8 cellular contexts compared by ENCODE assay signal in the genomic region with DNA sequence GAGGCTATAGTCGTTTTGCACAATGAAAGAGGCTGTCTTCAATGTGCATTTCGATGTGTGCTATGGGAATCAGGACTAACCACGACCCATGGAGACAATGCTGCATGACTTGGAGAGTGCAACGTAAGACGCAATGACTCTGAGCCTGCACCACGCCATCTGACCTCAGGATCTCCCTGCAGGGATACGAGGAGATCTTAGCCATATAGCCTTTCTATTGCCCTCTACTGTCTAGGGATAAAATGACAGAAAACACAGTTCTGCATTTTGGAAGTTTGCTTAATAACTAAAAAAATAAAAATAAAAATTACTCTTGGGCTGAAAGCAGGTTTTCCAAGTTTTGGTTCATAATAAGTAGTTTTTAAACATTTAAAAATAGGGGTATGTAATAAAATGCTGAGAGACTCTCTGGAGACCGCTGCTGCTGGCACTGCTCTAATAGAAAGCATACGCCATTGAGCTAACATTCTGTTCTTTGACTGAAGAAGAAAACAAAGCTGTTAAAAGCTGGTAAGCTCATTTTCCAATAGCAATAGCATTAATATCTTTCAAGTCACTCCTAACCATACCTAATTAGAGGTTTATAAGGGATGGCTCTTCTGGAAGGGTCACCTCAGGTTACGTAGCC.
DNase-seq lines count a peak whose midpoint lies in the region; ATAC-seq, FAIRE-seq and TF ChIP-seq lines count a peak whose summit lies in the region.

No MANE protein-coding gene starts in this region.

- H2BK15ac ChIP-seq in neuronal stem cell (ENCODE audit: low read length), result no peak overlapping the region

- TF ChIP-seq CTCF in A549 (IDR thresholded peaks at IDR 0.05), result 0 out of 3 replicates have a peak, but pooled peaks have one; percentile 1
- peak; percentile 65 for TF ChIP-seq CTCF in type B pancreatic cell (conservative IDR thresholded peaks at IDR 0.05)

- H3K27ac Mint-ChIP-seq in type B pancreatic cell (peak overlapping the region; percentile 68), T-helper 17 cell (no peak overlapping the region)

- no peak for TF ChIP-seq POLR2A in A549 (IDR thresholded peaks at IDR 0.05; ENCODE audit: low read length)

- H3K23ac ChIP-seq in neuronal stem cell (ENCODE audit: low read depth, low read length, poor library complexity), result no peak overlapping the region

- no peak overlapping the region for H4K8ac ChIP-seq in neuronal stem cell (ENCODE audit: low read depth, low read length)

- no peak overlapping the region for H2BK120ac ChIP-seq in neuronal stem cell (ENCODE audit: low read depth, low read length)

- no peak overlapping the region for H2AK5ac ChIP-seq in neuronal stem cell (ENCODE audit: low read depth, low read length)

- H3K27me3 Mint-ChIP-seq in type B pancreatic cell, result peaks cover 3% of the 10 kb centered on the region
- no peaks in the 10 kb centered on the region for H3K27me3 Mint-ChIP-seq in T-helper 17 cell

- H3K4me1 ChIP-seq in A549, result peaks cover 57% of the 10 kb centered on the region
- no peaks in the 10 kb centered on the region for H3K4me1 ChIP-seq in neuronal stem cell (ENCODE audit: control insufficient read depth in 2 of 2, insufficient read depth in 1 of 2, low read depth in 1 of 2, low read length in 2 of 2)

- H3K4ac ChIP-seq in neuronal stem cell (ENCODE audit: low read length), result no peak overlapping the region

- no peaks in the 10 kb centered on the region for H3K36me3 ChIP-seq in neuronal stem cell (replicated peaks in 1 of 2; ENCODE audit: control insufficient read depth in 2 of 2, insufficient read depth in 2 of 2, low read length in 2 of 2)

- H3K9me3 Mint-ChIP-seq in type B pancreatic cell, result no peaks in the 10 kb centered on the region

- no peaks in the 10 kb centered on the region for H3K27me3 ChIP-seq in neuronal stem cell (ENCODE audit: control insufficient read depth in 3 of 3, insufficient read depth in 3 of 3, low read depth in 1 of 3, low read length in 3 of 3)

- DNase-seq in A549 (ENCODE audit: low read depth in 1 of 2, low spot score in 1 of 2) (peak in 1 of 2 experiments; percentile 17), HT-29 (ENCODE audit: low spot score) (peak; percentile 7), amniotic epithelial cell (ENCODE audit: low read depth) (peak; percentile 60), iPS-NIHi7 (ENCODE audit: extremely low spot score) (peak; percentile 52), type B pancreatic cell (ENCODE audit: extremely low spot score, unreplicated experiment) (no peak), neuronal stem cell (ENCODE audit: low spot score) (no peak), NCI-H2196 treated with DMSO at 0.1 percent for 48 hours (lab: John Stamatoyannopoulos, UW; ENCODE audit: unreplicated experiment) (no peak), T-helper 17 cell (no peak)

- no peak overlapping the region for H3K4me3 Mint-ChIP-seq in type B pancreatic cell
- H3K4me3 Mint-ChIP-seq in T-helper 17 cell, result no peak overlapping the region

- no peak overlapping the region for H2AFZ ChIP-seq in neuronal stem cell (ENCODE audit: low read length)

- H3K18ac ChIP-seq in neuronal stem cell (ENCODE audit: low read length), result no peak overlapping the region

- H3K4me1 Mint-ChIP-seq in type B pancreatic cell (ENCODE audit: unreplicated experiment) (peaks cover 33% of the 10 kb centered on the region), T-helper 17 cell (no peaks in the 10 kb centered on the region)

- no peak overlapping the region for H2BK5ac ChIP-seq in neuronal stem cell (ENCODE audit: low read length)

- H2BK12ac ChIP-seq in neuronal stem cell (ENCODE audit: low read length), result no peak overlapping the region

- no peak for TF ChIP-seq EP300 in A549 (IDR thresholded peaks at IDR 0.05)

- peak overlapping the region; percentile 92 to 96; a peak in 5 of 6 replicates for H3K27ac ChIP-seq in A549
- H3K27ac ChIP-seq in neuronal stem cell (replicated peaks; ENCODE audit: low read length), result no peak overlapping the region

- H3K36me3 Mint-ChIP-seq in type B pancreatic cell (no peaks in the 10 kb centered on the region), T-helper 17 cell (ENCODE audit: low read depth) (no peaks in the 10 kb centered on the region)

- H3K14ac ChIP-seq in neuronal stem cell (ENCODE audit: low read length), result no peak overlapping the region

- FAIRE-seq in A549 (lab: Jason Lieb, UNC), result no peak

- POLR2A ChIA-PET in A549 (lab: Yijun Ruan, JAX), result interaction anchor here (0.9 kb wide), 1 partner anchor 76 kb away, joined by 3 read pairs; no protein-coding TSS in a partner anchor

- no peak overlapping the region for H4K91ac ChIP-seq in neuronal stem cell (ENCODE audit: low read depth, low read length, poor library complexity)

- H3K9me3 ChIP-seq in A549 (no peaks in the 10 kb centered on the region), neuronal stem cell (replicated peaks in 1 of 2; ENCODE audit: control insufficient read depth in 2 of 2, insufficient read depth in 1 of 2, low read depth in 1 of 2, low read length in 2 of 2) (no peaks in the 10 kb centered on the region), T-helper 17 cell (ENCODE audit: control insufficient read depth, low read length, poor library complexity, severe bottlenecking) (no peaks in the 10 kb centered on the region)

- no peak; a peak in 1 of 5 replicates for TF ChIP-seq RAD21 in A549 (conservative IDR thresholded peaks at IDR 0.05 in 1 of 2, IDR thresholded peaks at IDR 0.05 in 1 of 2)

- no peak overlapping the region for H3K4me3 ChIP-seq in A549
- no peak overlapping the region for H3K4me3 ChIP-seq in neuronal stem cell (ENCODE audit: low read length in 2 of 2)

- H3K79me1 ChIP-seq in neuronal stem cell (ENCODE audit: low read depth, low read length), result no peaks in the 10 kb centered on the region

- no peak overlapping the region for H3K9ac ChIP-seq in neuronal stem cell (ENCODE audit: low read depth, low read length, poor library complexity)

- no peak overlapping the region for H3K4me2 ChIP-seq in A549
- H3K4me2 ChIP-seq in neuronal stem cell (ENCODE audit: insufficient read depth, low read length, poor library complexity, severe bottlenecking), result no peak overlapping the region

- CTCF ChIA-PET in A549 (lab: Yijun Ruan, JAX), result interaction anchor here (0.6 to 2.2 kb wide), 5 partner anchors 11 to 112 kb away, joined by 3 to 9 read pairs (median 4); no protein-coding TSS in a partner anchor

- ATAC-seq in A549, result no peak
- ATAC-seq in T-helper 17 cell, result no peak

- 84% methylated on average over 10 of the region's 10 CpGs for WGBS in A549 (ENCODE audit: missing lambda C conversion rate)
- WGBS in neuronal stem cell (ENCODE audit: extremely low coverage in 2 of 2, insufficient read length in 2 of 2, insufficient replicate concordance in 1 of 2), 2 donors, result no CpG with 5 or more reads among the region's 10 CpGs

TF ChIP-seq in A549, 52 proteins besides CTCF, POLR2A, EP300 and RAD21:
- TF ChIP-seq RCOR1 (IDR thresholded peaks at IDR 0.05; ENCODE audit: low read depth, low read length) (no peak), HDAC2 (IDR thresholded peaks at IDR 0.05) (no peak), FOSB (CRISPR knock-in tag; IDR thresholded peaks at IDR 0.05) (no peak), ESRRA (IDR thresholded peaks at IDR 0.05; ENCODE audit: borderline replicate concordance, low read length) (no peak), ZFP36 (IDR thresholded peaks at IDR 0.05; ENCODE audit: borderline replicate concordance, partially characterized antibody) (no peak), KDM5A (IDR thresholded peaks at IDR 0.05) (no peak), NR3C1 (IDR thresholded peaks at IDR 0.05) (no peak), POLR2AphosphoS2 (conservative IDR thresholded peaks at IDR 0.05; ENCODE audit: low read length) (no peak)
- TF ChIP-seq, protein P1, sequence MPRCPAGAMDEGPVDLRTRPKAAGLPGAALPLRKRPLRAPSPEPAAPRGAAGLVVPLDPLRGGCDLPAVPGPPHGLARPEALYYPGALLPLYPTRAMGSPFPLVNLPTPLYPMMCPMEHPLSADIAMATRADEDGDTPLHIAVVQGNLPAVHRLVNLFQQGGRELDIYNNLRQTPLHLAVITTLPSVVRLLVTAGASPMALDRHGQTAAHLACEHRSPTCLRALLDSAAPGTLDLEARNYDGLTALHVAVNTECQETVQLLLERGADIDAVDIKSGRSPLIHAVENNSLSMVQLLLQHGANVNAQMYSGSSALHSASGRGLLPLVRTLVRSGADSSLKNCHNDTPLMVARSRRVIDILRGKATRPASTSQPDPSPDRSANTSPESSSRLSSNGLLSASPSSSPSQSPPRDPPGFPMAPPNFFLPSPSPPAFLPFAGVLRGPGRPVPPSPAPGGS (IDR thresholded peaks at IDR 0.05), result no peak

Comparison
In these comparisons a context has a peak if more than half of its experiments do, and no peak if none do; other contexts are left out.
1. DNase-seq: peak in HT-29 (single experiment), amniotic epithelial cell (single experiment) and iPS-NIHi7 (single experiment); none in type B pancreatic cell (single experiment), neuronal stem cell (single experiment), NCI-H2196 treated with DMSO at 0.1 percent for 48 hours (single experiment) and T-helper 17 cell (0 of 3).